In the genomic region with DNA sequence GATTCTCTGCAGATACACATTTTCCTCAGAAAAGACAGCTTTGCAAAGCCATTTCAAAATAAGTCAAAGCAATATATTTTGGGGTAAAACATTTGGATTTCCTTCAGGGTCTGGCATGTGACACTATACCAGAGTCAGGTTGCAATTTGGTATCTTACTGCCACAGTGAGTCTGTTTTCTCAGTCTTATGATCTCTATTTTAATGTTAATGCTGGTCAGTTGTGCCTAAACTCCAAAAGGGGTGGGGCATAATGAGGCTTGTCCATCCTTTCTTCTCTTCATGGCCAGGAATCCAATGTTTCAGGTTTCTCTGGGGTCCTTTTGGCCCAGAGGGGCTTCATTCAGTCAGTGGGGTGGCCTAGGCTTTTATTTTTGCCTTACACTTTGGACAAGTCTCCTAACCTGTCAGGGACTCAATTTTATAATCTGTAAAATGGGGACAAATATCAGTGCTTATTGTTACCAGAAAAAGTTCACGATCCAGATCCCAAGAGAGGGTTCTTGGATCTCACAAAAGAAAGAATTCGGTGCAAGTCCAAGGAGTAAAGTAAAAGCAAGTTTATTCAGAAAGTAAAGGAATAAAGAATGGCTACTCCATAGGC, we compare ENCODE assay signal across 18 cellular contexts.
A peak's percentile ranks its signal among the peaks of the same experiment; 100 is the strongest.
DNase-seq lines count a peak whose midpoint lies in the region; ATAC-seq and TF ChIP-seq lines count a peak whose summit lies in the region.
"Had no signal": no experiment of that assay in that cellular context is flagged by ENCODE, and none has a peak within 500 bp of the region (broad histone marks: within the 10 kb centered on the region; RNA-seq: fewer than 3 reads in every experiment).

No MANE protein-coding gene starts in this region.

- peak; percentile 47 for DNase-seq in ELF-1 (ENCODE audit: low read depth, low spot score)
- DNase-seq in endodermal cell: no peak
- DNase-seq in mesendoderm: no peak
- no peak for DNase-seq in natural killer cell
- DNase-seq in left cardiac atrium: no peak
- DNase-seq: AML-193, DMS53, GOT3, HCEC 1CT, HFFc6 had no signal

- H3K27ac ChIP-seq in HUES6 (ENCODE audit: low read depth, low read length) (peak overlapping the region; percentile 94), endodermal cell (ENCODE audit: low read depth, low read length) (peak overlapping the region; percentile 69), mesendoderm (ENCODE audit: low read depth, low read length) (peak overlapping the region; percentile 80)
- H3K27ac ChIP-seq: 22Rv1, BLaER1, HL-60, KMS-11 had no signal

- peaks cover 7% of the 10 kb centered on the region for H3K36me3 ChIP-seq in HUES6 (ENCODE audit: control insufficient read depth, insufficient read depth, low read length)
- H3K36me3 ChIP-seq in endodermal cell (ENCODE audit: control insufficient read depth, insufficient read depth, low read length): peaks cover 64% of the 10 kb centered on the region
- H3K36me3 ChIP-seq in mesendoderm (ENCODE audit: control insufficient read depth, insufficient read depth, low read length): no peaks in the 10 kb centered on the region
- H3K36me3 ChIP-seq: BLaER1 had no signal

- H3K36me3 Mint-ChIP-seq in endodermal cell (ENCODE audit: low read depth) (peaks cover 56% of the 10 kb centered on the region), natural killer cell (no peaks in the 10 kb centered on the region)

- H2BK5ac ChIP-seq in mesendoderm (ENCODE audit: low read length): peak overlapping the region; percentile 91

- no peak overlapping the region for H2BK15ac ChIP-seq in mesendoderm (replicated peaks; ENCODE audit: low read depth)

- H3K27me3 ChIP-seq in HUES6 (ENCODE audit: control insufficient read depth, insufficient read depth, low read length) (no peaks in the 10 kb centered on the region), endodermal cell (ENCODE audit: control insufficient read depth, insufficient read depth, low read length, poor library complexity, severe bottlenecking) (no peaks in the 10 kb centered on the region), mesendoderm (ENCODE audit: insufficient read depth, low read length, poor library complexity) (no peaks in the 10 kb centered on the region)
- H3K27me3 ChIP-seq: BLaER1 had no signal

- TF ChIP-seq CTCF in endodermal cell (conservative IDR thresholded peaks at IDR 0.05): peak; percentile 16
- no peak for TF ChIP-seq CTCF in natural killer cell (IDR thresholded peaks at IDR 0.05)

- no peak overlapping the region for H4K8ac ChIP-seq in mesendoderm (ENCODE audit: low read depth, low read length)

- H3K27ac Mint-ChIP-seq in endodermal cell (peak overlapping the region; percentile 88), natural killer cell (no peak overlapping the region)
- H3K27ac Mint-ChIP-seq: HFFc6 had no signal

- no peak overlapping the region for H3K18ac ChIP-seq in mesendoderm (ENCODE audit: low read length)

- H3K9ac ChIP-seq in HUES6 (ENCODE audit: low read length) (peak overlapping the region; percentile 65), endodermal cell (ENCODE audit: extremely low read depth, low read length, poor library complexity, severe bottlenecking) (no peak overlapping the region), mesendoderm (ENCODE audit: low read length) (no peak overlapping the region)
- H3K9ac ChIP-seq: BLaER1, KMS-11 had no signal

- ATAC-seq in natural killer cell (no peak), left cardiac atrium (no peak), GM21717 (IDR thresholded peaks at IDR 0.05; ENCODE audit: unreplicated experiment) (no peak)
- ATAC-seq: GM12878, HepG2 had no signal

- no peak overlapping the region for H4K5ac ChIP-seq in mesendoderm (ENCODE audit: low read length)

- peaks cover 18% of the 10 kb centered on the region for H3K9me3 ChIP-seq in HUES6 (ENCODE audit: control insufficient read depth, insufficient read depth, low read depth, low read length)
- H3K9me3 ChIP-seq in endodermal cell (ENCODE audit: control insufficient read depth, low read length): peaks cover 56% of the 10 kb centered on the region

- H3K27me3 Mint-ChIP-seq in endodermal cell (ENCODE audit: insufficient read depth) (no peaks in the 10 kb centered on the region), natural killer cell (ENCODE audit: low read depth in 2 of 2) (no peaks in the 10 kb centered on the region)

- H2BK120ac ChIP-seq in mesendoderm (ENCODE audit: low read depth, low read length): no peak overlapping the region

- peak overlapping the region; percentile 47 for H3K56ac ChIP-seq in mesendoderm (ENCODE audit: low read length)

- peaks cover 43% of the 10 kb centered on the region for H3K4me1 ChIP-seq in HUES6 (ENCODE audit: control insufficient read depth, insufficient read depth, low read length)
- peaks cover under 1% of the 10 kb centered on the region for H3K4me1 ChIP-seq in endodermal cell (ENCODE audit: control insufficient read depth, insufficient read depth, low read length)
- H3K4me1 ChIP-seq in mesendoderm (ENCODE audit: control insufficient read depth, low read depth, low read length): peaks cover 3% of the 10 kb centered on the region

- H3K4me3 Mint-ChIP-seq in endodermal cell (no peak overlapping the region), natural killer cell (no peak overlapping the region)
- H3K4me3 Mint-ChIP-seq: HFFc6 had no signal

- H3K4me3 ChIP-seq in HUES6 (ENCODE audit: low read depth, low read length) (0 out of 2 replicates have a peak overlapping the region, but pooled peaks have one; percentile 6), endodermal cell (ENCODE audit: low read length) (peak overlapping the region; percentile 69), mesendoderm (ENCODE audit: low read length) (no peak overlapping the region)
- H3K4me3 ChIP-seq: BLaER1, GM12878 had no signal

- H3K9me3 Mint-ChIP-seq in endodermal cell: peaks cover 41% of the 10 kb centered on the region
- peaks cover 11% of the 10 kb centered on the region in 2 donors for H3K9me3 Mint-ChIP-seq in natural killer cell

- no peaks in the 10 kb centered on the region for H3K79me2 ChIP-seq in mesendoderm (ENCODE audit: control insufficient read depth, insufficient read depth, low read length)

- peak overlapping the region; percentile 78 for H2AK5ac ChIP-seq in mesendoderm (ENCODE audit: low read length)

- H3K23ac ChIP-seq in mesendoderm (ENCODE audit: low read length): no peak overlapping the region

- WGBS in endodermal cell (ENCODE audit: insufficient coverage in 1 of 2, insufficient read length in 1 of 2), 2 experiments: 83 to 94% methylated on average over 2 of the region's 2 CpGs
- WGBS in mesendoderm (ENCODE audit: extremely low coverage, insufficient coverage, low lambda C conversion rate): no CpG with 5 or more reads among the region's 2 CpGs

- H3K4me1 Mint-ChIP-seq in endodermal cell (peaks cover 40% of the 10 kb centered on the region), natural killer cell (no peaks in the 10 kb centered on the region)

- peaks cover 3% of the 10 kb centered on the region for H3K79me1 ChIP-seq in mesendoderm (ENCODE audit: low read length)

- intact Hi-C loops in natural killer cell (cut with micrococcal nuclease) (no loop called here), left cardiac atrium (cut with DNase I) (no loop called here)

- no peak overlapping the region for H3K4me2 ChIP-seq in mesendoderm (ENCODE audit: low read length)
- H3K4me2 ChIP-seq: BLaER1, KMS-11 had no signal

- H3K4ac ChIP-seq in mesendoderm (ENCODE audit: low read depth, low read length): no peak overlapping the region
